8 cellular contexts compared by ENCODE assay signal in genomic region chr9:104961238-104961637, GRCh38. TPM values are rescaled to one million over a fixed set of nuclear protein-coding genes. Genes with fewer than 3 reads are reported as not detected.
DNase-seq lines count a peak whose midpoint lies in the region; ATAC-seq and TF ChIP-seq lines count a peak whose summit lies in the region.

No MANE protein-coding gene starts in this region.

- 63% methylated on average over 5 of the region's 5 CpGs for WGBS in right lobe of liver (ENCODE audit: insufficient coverage, low coverage, low lambda C conversion rate, missing lambda C conversion rate)

- no peak overlapping the region for H2AFZ ChIP-seq in PC-3 (ENCODE audit: low read length)

- TF ChIP-seq CTCF in PC-3 (conservative IDR thresholded peaks at IDR 0.05; ENCODE audit: low read depth, low read length): no peak
- no peak for TF ChIP-seq CTCF in right lobe of liver (IDR thresholded peaks at IDR 0.05)

- intact Hi-C loops in PC-3 (cut with micrococcal nuclease): no loop called here
- intact Hi-C loops in right lobe of liver (cut with DNase I): no loop called here
- intact Hi-C loops in Right ventricle myocardium superior (cut with DNase I): loop anchor here (10.0 kb wide), 1 partner anchor 454 kb away; no protein-coding TSS in a partner anchor
- intact Hi-C loops in posterior vena cava (cut with DNase I): no loop called here

- no TSS peak for BruUV-seq in PC-3 (replicated peaks; lab: Mats Ljungman, UMichigan)

- DNase-seq in NCI-H82 (lab: John Stamatoyannopoulos, UW) (peak; percentile 30), NCI-H82 treated with DMSO at 0.1 percent for 48 hours (lab: John Stamatoyannopoulos, UW; ENCODE audit: unreplicated experiment) (no peak), PC-3 (peak; percentile 57), right lobe of liver (no peak), Right ventricle myocardium superior (no peak), posterior vena cava (ENCODE audit: low spot score) (no peak)
- peak; percentile 73 for DNase-seq in activated effector memory CD4-positive, alpha-beta T cell treated with anti-CD3 and anti-CD28 coated beads, Interleukin-2, amount 50 U/mL, for 16 hours

- H3K9me3 ChIP-seq in PC-3 (ENCODE audit: low read length) (no peaks in the 10 kb centered on the region), right lobe of liver (no peaks in the 10 kb centered on the region)

- H3K4me1 ChIP-seq in PC-3 (ENCODE audit: insufficient read depth, low read length) (peaks cover 9% of the 10 kb centered on the region; the same call in 1 of the 2 replicates), right lobe of liver (no peaks in the 10 kb centered on the region)

- no peak for TF ChIP-seq POLR2A in right lobe of liver (IDR thresholded peaks at IDR 0.05)

- no peaks in the 10 kb centered on the region for H3K9me2 ChIP-seq in PC-3 (replicated peaks; ENCODE audit: low read length)

- no peaks in the 10 kb centered on the region for H3K27me3 ChIP-seq in PC-3 (ENCODE audit: low read length)
- no peaks in the 10 kb centered on the region for H3K27me3 ChIP-seq in right lobe of liver

- H3K9ac ChIP-seq in PC-3 (ENCODE audit: low read length): no peak overlapping the region

- no peaks in the 10 kb centered on the region for H3K79me2 ChIP-seq in PC-3 (ENCODE audit: low read length)

- no peaks in the 10 kb centered on the region for H4K20me1 ChIP-seq in PC-3 (ENCODE audit: low read length)

- H3K4me2 ChIP-seq in PC-3 (ENCODE audit: low read length): no peak overlapping the region

- H3K36me3 ChIP-seq in PC-3 (ENCODE audit: low read depth, low read length) (no peaks in the 10 kb centered on the region), right lobe of liver (no peaks in the 10 kb centered on the region)

- CTCF ChIA-PET in PC-3 (lab: Charles Lee): no interaction called here

- H3F3A ChIP-seq in PC-3 (ENCODE audit: low read length, unreplicated experiment): no peaks in the 10 kb centered on the region

- POLR2A ChIA-PET in PC-3 (lab: Charles Lee; ENCODE audit: unreplicated experiment): no interaction called here

- ATAC-seq in HG03378 (IDR thresholded peaks at IDR 0.05; ENCODE audit: unreplicated experiment) (peak; percentile 97), PC-3 (no peak), right lobe of liver (peak in 3 of 4 donors; percentile 17 to 61 (median 35)), Right ventricle myocardium superior (ENCODE audit: poor library complexity) (no peak)

- H3K27ac ChIP-seq in PC-3 (ENCODE audit: low read length) (no peak overlapping the region), right lobe of liver (no peak overlapping the region)

- no peak overlapping the region for H3K4me3 ChIP-seq in PC-3 (ENCODE audit: low read length)
- H3K4me3 ChIP-seq in right lobe of liver: no peak overlapping the region

RNA-seq across cellular contexts. Expression of gene ABCA1, which starts 33.3 kb away (rescaled TPM):
- total RNA-seq in PC-3 (2014; rRNA removed) (2.3 and 2.5 TPM in 2 replicates), right lobe of liver (100 to 1,000 TPM in 1 of 6 experiments, 10 to 100 TPM in 5; 45.8 to 107 (median 61.4) TPM), Right ventricle myocardium superior (12.1 TPM), posterior vena cava (10 to 100 TPM; 23.5 to 32.9 TPM)

Comparison
In these comparisons a context has a peak if more than half of its experiments do, and no peak if none do; other contexts are left out.
1. DNase-seq: peak in NCI-H82 (single experiment), PC-3 (single experiment) and activated effector memory CD4-positive, alpha-beta T cell treated with anti-CD3 and anti-CD28 coated beads, Interleukin-2, amount 50 U/mL, for 16 hours (single experiment); none in NCI-H82 treated with DMSO at 0.1 percent for 48 hours (single experiment), right lobe of liver (0 of 3), Right ventricle myocardium superior (single experiment) and posterior vena cava (single experiment).
2. ATAC-seq: peak in HG03378 (single experiment) and right lobe of liver (3 of 4); none in PC-3 (single experiment) and Right ventricle myocardium superior (single experiment).